In the genomic region with DNA sequence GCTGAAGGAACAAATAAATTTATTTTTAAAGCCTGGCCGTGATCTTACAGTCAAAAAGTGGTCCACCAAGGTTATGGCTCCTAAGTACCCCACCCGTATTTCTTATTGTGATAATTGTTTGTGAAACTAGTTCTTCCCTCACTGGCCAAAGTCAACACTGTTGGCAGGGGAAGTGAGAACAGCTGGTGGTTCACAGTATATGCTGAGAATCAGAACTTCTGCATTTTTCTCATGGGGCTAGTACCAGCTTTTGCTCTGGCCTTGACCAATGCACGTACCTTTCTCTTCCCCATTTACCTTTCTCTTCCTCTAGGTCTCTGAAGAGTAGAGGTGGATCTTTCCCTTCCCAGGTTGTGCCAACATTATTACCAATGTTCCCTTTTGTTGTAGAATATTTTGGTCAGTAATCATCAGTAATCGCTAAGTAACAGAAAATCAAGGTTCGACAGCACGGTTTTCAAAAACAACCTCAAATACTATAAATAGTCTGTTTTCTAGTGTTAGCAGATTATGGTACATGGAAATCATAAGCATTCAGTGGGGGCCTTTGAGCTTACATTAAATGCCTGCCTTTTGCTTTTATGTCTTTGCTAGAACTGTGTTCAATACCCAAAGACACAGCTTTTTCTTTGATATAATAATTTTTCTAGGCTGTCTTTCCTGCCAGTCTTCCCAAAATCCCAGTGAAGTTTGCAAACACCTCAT, we compare ENCODE assay signal across 8 cellular contexts.
DNase-seq lines count a peak whose midpoint lies in the region; ATAC-seq and TF ChIP-seq lines count a peak whose summit lies in the region.

No MANE protein-coding gene starts in this region.

- peaks cover 42% of the 10 kb centered on the region for H3K4me1 Mint-ChIP-seq in activated naive CD8-positive, alpha-beta T cell treated with anti-CD3 and anti-CD28 coated beads, Interleukin-2, amount 50 U/mL, for 24 hours
- H3K4me1 Mint-ChIP-seq in activated naive CD8-positive, alpha-beta T cell treated with anti-CD3 and anti-CD28 coated beads for 36 hours, result peaks cover 9% of the 10 kb centered on the region

- H3K9ac ChIP-seq in adipocyte (ENCODE audit: low read length), result peak overlapping the region; percentile 32
- no peak overlapping the region for H3K9ac ChIP-seq in smooth muscle cell (ENCODE audit: low read depth)

- peak overlapping the region; percentile 60 for H3K4me2 ChIP-seq in smooth muscle cell

- H3K9me3 ChIP-seq in adipocyte (ENCODE audit: control insufficient read depth, low read length) (peaks cover 11% of the 10 kb centered on the region), smooth muscle cell (replicated peaks; ENCODE audit: low read depth) (no peaks in the 10 kb centered on the region)

- H3K27me3 ChIP-seq in adipocyte (replicated peaks; ENCODE audit: control insufficient read depth, insufficient read depth, low read length), result no peaks in the 10 kb centered on the region
- no peaks in the 10 kb centered on the region for H3K27me3 ChIP-seq in smooth muscle cell (ENCODE audit: low read depth)

- H3K4me3 ChIP-seq in adipocyte (ENCODE audit: low read length), result no peak overlapping the region
- H3K4me3 ChIP-seq in smooth muscle cell, result no peak overlapping the region

- peaks cover 22% of the 10 kb centered on the region for H3F3A ChIP-seq in smooth muscle cell (ENCODE audit: low read depth)

- peaks cover 17% of the 10 kb centered on the region for H3K36me3 Mint-ChIP-seq in activated naive CD8-positive, alpha-beta T cell treated with anti-CD3 and anti-CD28 coated beads, Interleukin-2, amount 50 U/mL, for 24 hours (ENCODE audit: low read depth)
- peaks cover 38% of the 10 kb centered on the region for H3K36me3 Mint-ChIP-seq in activated naive CD8-positive, alpha-beta T cell treated with anti-CD3 and anti-CD28 coated beads for 36 hours

- no peak for TF ChIP-seq CTCF in smooth muscle cell (IDR thresholded peaks at IDR 0.05; ENCODE audit: borderline replicate concordance, insufficient read depth, poor library complexity, severe bottlenecking)

- no peaks in the 10 kb centered on the region for H3K27me3 Mint-ChIP-seq in activated naive CD8-positive, alpha-beta T cell treated with anti-CD3 and anti-CD28 coated beads, Interleukin-2, amount 50 U/mL, for 24 hours
- no peaks in the 10 kb centered on the region for H3K27me3 Mint-ChIP-seq in activated naive CD8-positive, alpha-beta T cell treated with anti-CD3 and anti-CD28 coated beads for 36 hours

- H3K79me2 ChIP-seq in smooth muscle cell (ENCODE audit: low read depth), result peaks cover 78% of the 10 kb centered on the region

- peak overlapping the region; percentile 68 for H3K27ac Mint-ChIP-seq in activated naive CD8-positive, alpha-beta T cell treated with anti-CD3 and anti-CD28 coated beads, Interleukin-2, amount 50 U/mL, for 24 hours
- H3K27ac Mint-ChIP-seq in activated naive CD8-positive, alpha-beta T cell treated with anti-CD3 and anti-CD28 coated beads for 36 hours, result no peak overlapping the region

- H3K27ac ChIP-seq in smooth muscle cell (ENCODE audit: low read depth), result peak overlapping the region; percentile 79

- no peak overlapping the region for H3K4me3 Mint-ChIP-seq in activated naive CD8-positive, alpha-beta T cell treated with anti-CD3 and anti-CD28 coated beads, Interleukin-2, amount 50 U/mL, for 24 hours
- H3K4me3 Mint-ChIP-seq in activated naive CD8-positive, alpha-beta T cell treated with anti-CD3 and anti-CD28 coated beads for 36 hours, result no peak overlapping the region

- peaks cover 29% of the 10 kb centered on the region for H3K9me3 Mint-ChIP-seq in activated naive CD8-positive, alpha-beta T cell treated with anti-CD3 and anti-CD28 coated beads, Interleukin-2, amount 50 U/mL, for 24 hours
- peaks cover 24% of the 10 kb centered on the region for H3K9me3 Mint-ChIP-seq in activated naive CD8-positive, alpha-beta T cell treated with anti-CD3 and anti-CD28 coated beads for 36 hours

- H3K36me3 ChIP-seq in adipocyte (ENCODE audit: control insufficient read depth, insufficient read depth, low read length, severe bottlenecking) (peaks cover 3% of the 10 kb centered on the region), smooth muscle cell (ENCODE audit: low read depth) (peaks cover 6% of the 10 kb centered on the region)

- peaks cover 25% of the 10 kb centered on the region for H4K20me1 ChIP-seq in smooth muscle cell (ENCODE audit: low read depth)

- WGBS in smooth muscle cell (ENCODE audit: low lambda C conversion rate), result 95% methylated on average over 6 of the region's 6 CpGs

- no peak for DNase-seq in activated naive CD8-positive, alpha-beta T cell treated with anti-CD3 and anti-CD28 coated beads, Interleukin-2, amount 50 U/mL, for 24 hours
- no peak for DNase-seq in activated naive CD8-positive, alpha-beta T cell treated with anti-CD3 and anti-CD28 coated beads for 36 hours
- DNase-seq in adipocyte (ENCODE audit: low read depth) (peak; percentile 48), smooth muscle cell (lab: John Stamatoyannopoulos, UW; ENCODE audit: unreplicated experiment) (no peak), midbrain (lab: John Stamatoyannopoulos, UW) (no peak), HuH-7 (ENCODE audit: low spot score) (no peak), NCI-H2171 (lab: John Stamatoyannopoulos, UW) (no peak)

- peak; percentile 46 for ATAC-seq in activated naive CD8-positive, alpha-beta T cell treated with anti-CD3 and anti-CD28 coated beads, Interleukin-2, amount 50 U/mL, for 24 hours
- peak; percentile 100 for ATAC-seq in HG03139 (IDR thresholded peaks at IDR 0.05; ENCODE audit: unreplicated experiment)

- H3K4me1 ChIP-seq in adipocyte (ENCODE audit: control insufficient read depth, insufficient read depth, low read length) (peaks cover 25% of the 10 kb centered on the region), smooth muscle cell (ENCODE audit: low read depth) (no peaks in the 10 kb centered on the region)

- H2AFZ ChIP-seq in smooth muscle cell (ENCODE audit: low read depth), result no peak overlapping the region
